In the genomic region with DNA sequence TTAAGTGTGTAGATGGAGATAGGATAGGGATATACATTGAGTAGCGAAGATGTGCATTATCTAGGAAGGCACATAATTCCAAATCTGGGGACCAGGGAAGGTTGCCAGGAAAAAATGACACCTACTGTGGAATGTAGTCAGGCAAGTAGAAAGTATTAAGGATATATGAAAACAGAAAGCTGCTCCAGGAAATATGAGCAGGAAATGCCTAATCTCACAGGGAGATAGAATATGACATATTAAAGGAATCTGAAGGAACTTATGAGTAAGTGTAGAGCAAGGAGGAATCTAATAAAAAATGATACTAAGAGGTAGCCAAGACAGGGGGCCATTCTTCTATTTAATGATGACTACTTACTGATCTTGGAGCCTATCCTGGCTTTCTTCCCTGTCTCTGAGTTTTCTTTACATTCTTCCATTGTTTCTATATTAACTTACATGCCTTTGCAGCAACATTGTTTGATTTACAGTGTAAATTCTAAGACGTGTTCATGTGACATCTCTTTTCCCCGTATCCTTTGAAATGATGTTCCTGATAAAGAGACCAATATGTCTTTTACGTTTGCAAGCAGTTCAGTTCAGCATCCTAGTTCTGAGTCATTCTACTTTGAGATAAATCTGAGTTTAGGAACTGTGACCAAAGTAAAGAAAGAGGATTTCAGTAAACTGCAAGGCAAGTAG, we compare ENCODE assay signal across 20 cellular contexts. TPM values are rescaled to one million over a fixed set of nuclear protein-coding genes. Genes with fewer than 3 reads are reported as not detected.
DNase-seq lines count a peak whose midpoint lies in the region; ATAC-seq and TF ChIP-seq lines count a peak whose summit lies in the region.
"Had no signal": no experiment of that assay in that cellular context is flagged by ENCODE, and none has a peak within 500 bp of the region (broad histone marks: within the 10 kb centered on the region; RNA-seq: fewer than 3 reads in every experiment).

No MANE protein-coding gene starts in this region.

- WGBS in upper lobe of left lung, 2 donors, result 57 to 63% methylated on average over 4 of the region's 4 CpGs

- ATAC-seq in RWPE2 (ENCODE audit: low read depth) (peak; percentile 95), HG02973 (IDR thresholded peaks at IDR 0.05; ENCODE audit: unreplicated experiment) (no peak), GM21528 (IDR thresholded peaks at IDR 0.05; ENCODE audit: low FRiP score, unreplicated experiment) (no peak), upper lobe of left lung (ENCODE audit: low FRiP score in 2 of 2) (no peak)
- ATAC-seq: naive thymus-derived CD4-positive, alpha-beta T cell had no signal

- no peak overlapping the region for H3K4me3 ChIP-seq in HFF-Myc (replicated peaks; ENCODE audit: low read depth, low read length)
- H3K4me3 ChIP-seq in RWPE2 (ENCODE audit: severe bottlenecking), result no peak overlapping the region
- no peak overlapping the region for H3K4me3 ChIP-seq in fibroblast of pulmonary artery (replicated peaks; ENCODE audit: low read depth, low read length)
- no peak overlapping the region for H3K4me3 ChIP-seq in upper lobe of left lung
- H3K4me3 ChIP-seq: lung, SJSA1, smooth muscle cell had no signal

- H3K4me1 ChIP-seq in RWPE2 (ENCODE audit: insufficient read depth, poor library complexity, severe bottlenecking), result peaks cover 18% of the 10 kb centered on the region
- H3K4me1 ChIP-seq in upper lobe of left lung, result no peaks in the 10 kb centered on the region
- H3K4me1 ChIP-seq: SJSA1 had no signal

- H3K27ac ChIP-seq in RWPE2 (ENCODE audit: poor library complexity, severe bottlenecking) (peak overlapping the region; percentile 70), upper lobe of left lung (no peak overlapping the region)
- H3K27ac ChIP-seq: C4-2B, SJSA1 had no signal

- no peaks in the 10 kb centered on the region for H3K27me3 ChIP-seq in RWPE2 (ENCODE audit: insufficient read depth, poor library complexity, severe bottlenecking)
- no peaks in the 10 kb centered on the region for H3K27me3 ChIP-seq in upper lobe of left lung
- H3K27me3 ChIP-seq: SJSA1 had no signal

- H3K36me3 ChIP-seq in RWPE2 (ENCODE audit: low read depth) (no peaks in the 10 kb centered on the region), upper lobe of left lung (no peaks in the 10 kb centered on the region)
- H3K36me3 ChIP-seq: SJSA1 had no signal

- no peak for TF ChIP-seq CTCF in HFF-Myc (IDR thresholded peaks at IDR 0.05; ENCODE audit: low read depth, low read length, missing control alignments)
- no peak for TF ChIP-seq CTCF in RWPE2 (IDR thresholded peaks at IDR 0.05; ENCODE audit: poor library complexity, severe bottlenecking)
- no peak for TF ChIP-seq CTCF in fibroblast of pulmonary artery (IDR thresholded peaks at IDR 0.05; ENCODE audit: low read length, missing control alignments)
- TF ChIP-seq CTCF in upper lobe of left lung (IDR thresholded peaks at IDR 0.05), result no peak

- DNase-seq in HFF-Myc (ENCODE audit: extremely low read depth, low read depth), result peak; percentile 4
- DNase-seq in RWPE2 (ENCODE audit: low spot score), result no peak
- DNase-seq in fibroblast of pulmonary artery (ENCODE audit: low read depth), result peak; percentile 61
- no peak for DNase-seq in upper lobe of left lung
- DNase-seq in stimulated activated CD4-positive, alpha-beta T cell treated with anti-CD3 and anti-CD28 coated beads, Interleukin-15, amount 100 ng/mL, for 24 hours, result no peak
- DNase-seq: activated CD8-positive, alpha-beta memory T cell treated with anti-CD3 and anti-CD28 coated beads, Interleukin-2, amount 50 U/mL, for 48 hours; cortex of kidney; H9; immature natural killer cell; MV-4-11; naive thymus-derived CD4-positive, alpha-beta T cell; NCI-H187 treated with DMSO at 0.1 percent for 48 hours; NCI-H510A; T1000 had no signal

- TF ChIP-seq POLR2A in upper lobe of left lung (IDR thresholded peaks at IDR 0.05), result no peak

- no peak for TF ChIP-seq EP300 in upper lobe of left lung (IDR thresholded peaks at IDR 0.05)

- no peaks in the 10 kb centered on the region for H3K9me3 ChIP-seq in RWPE2 (ENCODE audit: severe bottlenecking)
- H3K9me3 ChIP-seq in upper lobe of left lung, result no peaks in the 10 kb centered on the region
- H3K9me3 ChIP-seq: SJSA1 had no signal

RNA-seq across cellular contexts. Expression of gene TINAG, which starts 58.5 kb away (rescaled TPM):
- not detected for total RNA-seq in upper lobe of left lung
- total RNA-seq: H9; lung; naive thymus-derived CD4-positive, alpha-beta T cell; SJSA1; smooth muscle cell had no signal

Comparison
In these comparisons a context has a peak if more than half of its experiments do, and no peak if none do; other contexts are left out.
1. DNase-seq: peak in HFF-Myc (single experiment) and fibroblast of pulmonary artery (single experiment); none in RWPE2 (single experiment), upper lobe of left lung (0 of 2) and stimulated activated CD4-positive, alpha-beta T cell treated with anti-CD3 and anti-CD28 coated beads, Interleukin-15, amount 100 ng/mL, for 24 hours (single experiment).